Comparison of ENCODE assay signal across 8 cellular contexts in the genomic region with DNA sequence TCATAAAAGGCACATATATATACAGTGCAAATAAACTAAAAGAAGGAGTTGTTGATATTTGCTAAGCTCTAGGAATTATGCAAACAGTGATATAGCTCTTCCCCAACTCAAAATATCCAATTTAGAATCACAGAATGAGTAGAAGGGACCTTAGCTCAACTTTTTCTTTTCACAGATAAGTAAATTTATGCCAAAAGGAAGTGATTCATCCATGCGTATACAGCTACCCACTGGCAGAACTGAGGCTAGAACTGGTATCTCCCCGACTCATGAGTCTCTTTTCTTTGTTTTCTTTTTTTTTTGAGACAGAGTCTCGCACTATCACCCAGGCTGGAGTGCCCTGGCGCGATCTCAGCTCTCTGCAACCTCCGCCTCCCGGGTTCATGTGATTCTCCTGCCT. TPM values are rescaled to one million over a fixed set of nuclear protein-coding genes. Genes with fewer than 3 reads are reported as not detected.
A peak's percentile ranks its signal among the peaks of the same experiment; 100 is the strongest.
DNase-seq lines count a peak whose midpoint lies in the region; ATAC-seq lines count a peak whose summit lies in the region.

No MANE protein-coding gene starts in this region.

- peaks cover 5% of the 10 kb centered on the region for H3K27me3 Mint-ChIP-seq in CD4-positive, CD25-positive, alpha-beta regulatory T cell

- H2BK12ac ChIP-seq in mesenchymal stem cell (ENCODE audit: low read length in 2 of 2), result no peak overlapping the region

- H3K4me1 Mint-ChIP-seq in CD4-positive, CD25-positive, alpha-beta regulatory T cell, result peaks cover 5 to 69% (median 23%) of the 10 kb centered on the region in 4 donors

- H3K18ac ChIP-seq in mesenchymal stem cell (ENCODE audit: low read depth in 1 of 2, low read length in 2 of 2), result no peak overlapping the region

- H3K4me3 ChIP-seq in CD4-positive, CD25-positive, alpha-beta regulatory T cell (ENCODE audit: low read depth, low read length), result no peak overlapping the region
- no peak overlapping the region for H3K4me3 ChIP-seq in mesenchymal stem cell (ENCODE audit: insufficient read depth in 1 of 2, low read depth in 1 of 2, low read length in 2 of 2)

- H4K8ac ChIP-seq in mesenchymal stem cell (ENCODE audit: low read length), result no peak overlapping the region

- H3K4me2 ChIP-seq in mesenchymal stem cell (ENCODE audit: low read length, poor library complexity, severe bottlenecking), result no peak overlapping the region

- no peak overlapping the region for H2BK15ac ChIP-seq in mesenchymal stem cell (ENCODE audit: low read depth, poor library complexity, severe bottlenecking)

- H3K4ac ChIP-seq in mesenchymal stem cell (ENCODE audit: low read depth in 1 of 2, low read length in 2 of 2), result no peak overlapping the region

- DNase-seq in CD4-positive, CD25-positive, alpha-beta regulatory T cell, result no peak
- DNase-seq in LHCN-M2 (ENCODE audit: low read depth) (peak; percentile 61), amniotic stem cell (lab: John Stamatoyannopoulos, UW) (peak; percentile 54), mesenchymal stem cell (peak; percentile 83), globus pallidus (ENCODE audit: low spot score) (no peak)

- ATAC-seq in CD4-positive, CD25-positive, alpha-beta regulatory T cell (ENCODE audit: low read depth in 2 of 2), result peak; percentile 34 to 61
- ATAC-seq in HG03442 (IDR thresholded peaks at IDR 0.05; ENCODE audit: unreplicated experiment), result no peak
- no peak for ATAC-seq in HG02763 (IDR thresholded peaks at IDR 0.05; ENCODE audit: unreplicated experiment)
- no peak for ATAC-seq in GM21447 (IDR thresholded peaks at IDR 0.05; ENCODE audit: unreplicated experiment)

- H3K36me3 ChIP-seq in CD4-positive, CD25-positive, alpha-beta regulatory T cell (ENCODE audit: control insufficient read depth, insufficient read depth, low read length), result no peaks in the 10 kb centered on the region
- H3K36me3 ChIP-seq in mesenchymal stem cell (ENCODE audit: control insufficient read depth in 1 of 2, insufficient read depth in 2 of 2, low read depth in 1 of 2, low read length in 2 of 2), result peaks cover 0 to 24% of the 10 kb centered on the region in 2 experiments

- no peaks in the 10 kb centered on the region for H3K27me3 ChIP-seq in CD4-positive, CD25-positive, alpha-beta regulatory T cell (ENCODE audit: control insufficient read depth, insufficient read depth, low read length)
- no peaks in the 10 kb centered on the region for H3K27me3 ChIP-seq in mesenchymal stem cell (ENCODE audit: control insufficient read depth in 1 of 2, insufficient read depth in 1 of 2, low read length in 2 of 2)

- peak overlapping the region; percentile 13 for H2BK120ac ChIP-seq in mesenchymal stem cell (ENCODE audit: low read depth, low read length)

- H3K27ac ChIP-seq in CD4-positive, CD25-positive, alpha-beta regulatory T cell (ENCODE audit: insufficient read depth, low read length, poor library complexity, severe bottlenecking), result no peak overlapping the region
- H3K27ac ChIP-seq in mesenchymal stem cell (ENCODE audit: low read length, poor library complexity, severe bottlenecking), result peak overlapping the region; percentile 64

- H3K9ac ChIP-seq in mesenchymal stem cell (ENCODE audit: low read length), result no peak overlapping the region

- no peak overlapping the region for H2AFZ ChIP-seq in mesenchymal stem cell (ENCODE audit: low read depth, low read length)

- no peaks in the 10 kb centered on the region for H3K9me3 ChIP-seq in CD4-positive, CD25-positive, alpha-beta regulatory T cell (ENCODE audit: control insufficient read depth in 2 of 2, low read length in 2 of 2)
- H3K9me3 ChIP-seq in mesenchymal stem cell (ENCODE audit: control insufficient read depth, low read length), result no peaks in the 10 kb centered on the region

- H2BK5ac ChIP-seq in mesenchymal stem cell (ENCODE audit: low read depth, low read length, poor library complexity, severe bottlenecking), result no peak overlapping the region

- H2AK5ac ChIP-seq in mesenchymal stem cell (ENCODE audit: low read length, severe bottlenecking), result no peak overlapping the region

- H3K79me1 ChIP-seq in mesenchymal stem cell (replicated peaks; ENCODE audit: low read length, poor library complexity, severe bottlenecking), result peaks cover 4% of the 10 kb centered on the region

- H3K4me1 ChIP-seq in CD4-positive, CD25-positive, alpha-beta regulatory T cell (ENCODE audit: control insufficient read depth, insufficient read depth, low read length, poor library complexity, severe bottlenecking), result peaks cover 13% of the 10 kb centered on the region
- H3K4me1 ChIP-seq in mesenchymal stem cell (ENCODE audit: control insufficient read depth, insufficient read depth, low read depth, low read length), result peaks cover 10% of the 10 kb centered on the region

- H3K14ac ChIP-seq in mesenchymal stem cell (ENCODE audit: low read length in 2 of 2), result no peak overlapping the region

- peak overlapping the region in 1 of 4 donors; percentile 8 for H3K4me3 Mint-ChIP-seq in CD4-positive, CD25-positive, alpha-beta regulatory T cell

- no peak overlapping the region for H4K91ac ChIP-seq in mesenchymal stem cell (ENCODE audit: low read length)

- WGBS in mesenchymal stem cell, result 13% methylated on average over 6 of the region's 7 CpGs

- peaks cover 0 to 2% (median 0%) of the 10 kb centered on the region in 7 donors for H3K9me3 Mint-ChIP-seq in CD4-positive, CD25-positive, alpha-beta regulatory T cell

- H3K27ac Mint-ChIP-seq in CD4-positive, CD25-positive, alpha-beta regulatory T cell, result no peak overlapping the region

- peaks cover 20% of the 10 kb centered on the region for H3K36me3 Mint-ChIP-seq in CD4-positive, CD25-positive, alpha-beta regulatory T cell

- no peak overlapping the region for H3K23ac ChIP-seq in mesenchymal stem cell (ENCODE audit: low read length in 2 of 2)

RNA-seq across cellular contexts. Expression of a gene that starts 54.2 kb away (rescaled TPM):
- 12.3 TPM for total RNA-seq in CD4-positive, CD25-positive, alpha-beta regulatory T cell
- 10 to 100 TPM in 1 of 4 donors, 1 to 10 TPM in 2, under 1 TPM in 1; 0.49 to 10.1 (median 2.8) TPM for polyA plus RNA-seq in CD4-positive, CD25-positive, alpha-beta regulatory T cell
- 2.4 and 3.7 TPM in 2 replicates for total RNA-seq in LHCN-M2 (2014; rRNA removed)
- polyA plus RNA-seq in LHCN-M2 (2012), result 2.7 TPM
- polyA plus RNA-seq in mesenchymal stem cell (2013, experiment 1 of 2), result 67.9 TPM
- 64.2 TPM for polyA plus RNA-seq in mesenchymal stem cell (2013, experiment 2 of 2)

Comparison
In these comparisons a context has a peak if more than half of its experiments do, and no peak if none do; other contexts are left out.
1. ATAC-seq: peak in CD4-positive, CD25-positive, alpha-beta regulatory T cell (2 of 2); none in HG03442 (single experiment), HG02763 (single experiment) and GM21447 (single experiment).
2. DNase-seq: peak in LHCN-M2 (single experiment), amniotic stem cell (single experiment) and mesenchymal stem cell (single experiment); none in CD4-positive, CD25-positive, alpha-beta regulatory T cell (0 of 3) and globus pallidus (single experiment).